In the genomic region with DNA sequence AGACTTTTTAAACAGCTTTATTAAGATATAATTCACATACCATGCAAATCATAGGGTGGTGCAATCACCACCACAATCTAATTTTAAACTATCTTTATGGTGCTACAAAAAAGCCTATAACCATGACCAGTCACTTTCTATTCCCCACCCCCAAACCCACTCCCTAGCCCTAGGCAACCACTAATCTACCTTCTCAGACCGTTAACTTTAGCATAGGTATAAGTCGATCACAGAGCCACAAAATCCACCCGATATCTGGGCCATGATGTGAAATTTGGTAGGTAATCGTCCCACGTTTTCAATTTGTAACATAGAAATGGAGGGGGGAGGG, we compare ENCODE assay signal across 8 cellular contexts. TPM values are rescaled to one million over a fixed set of nuclear protein-coding genes. Genes with fewer than 3 reads are reported as not detected.
A peak's percentile ranks its signal among the peaks of the same experiment; 100 is the strongest.
DNase-seq lines count a peak whose midpoint lies in the region; ATAC-seq and TF ChIP-seq lines count a peak whose summit lies in the region.

No MANE protein-coding gene starts in this region.

- H3K27me3 Mint-ChIP-seq in activated T-helper 2 cell treated with anti-CD3 and anti-CD28 coated beads, Interferon-gamma antibody, Interleukin-2, Interleukin-4, amounts not matched to agents 10 μg/mL and 5 μg/mL and 100 μg/mL, durations not matched to agents 14 hours and 24 hours and 36 hours (ENCODE audit: low read depth), result no peaks in the 10 kb centered on the region

- peak overlapping the region; percentile 97 for H3K4me3 Mint-ChIP-seq in activated T-helper 2 cell treated with anti-CD3 and anti-CD28 coated beads, Interferon-gamma antibody, Interleukin-2, Interleukin-4, amounts not matched to agents 10 μg/mL and 5 μg/mL and 100 μg/mL, durations not matched to agents 14 hours and 24 hours and 36 hours (ENCODE audit: low read depth)

- peaks cover 56% of the 10 kb centered on the region for H3K36me3 Mint-ChIP-seq in activated T-helper 2 cell treated with anti-CD3 and anti-CD28 coated beads, Interferon-gamma antibody, Interleukin-2, Interleukin-4, amounts not matched to agents 10 μg/mL and 5 μg/mL and 100 μg/mL, durations not matched to agents 14 hours and 24 hours and 36 hours (ENCODE audit: low read depth)

- 2% methylated on average over 5 of the region's 5 CpGs for WGBS in suprapubic skin

- no peaks in the 10 kb centered on the region for H3K9me3 ChIP-seq in suprapubic skin

- intact Hi-C loops in activated T-helper 2 cell treated with anti-CD3 and anti-CD28 coated beads, Interferon-gamma antibody, Interleukin-2, Interleukin-4, amounts not matched to agents 10 μg/mL and 5 μg/mL and 100 μg/mL, durations not matched to agents 14 hours and 24 hours and 36 hours (cut with micrococcal nuclease), result loop anchor here (5.0 kb wide), 1 partner anchor 97 kb away; a partner anchor contains a TSS

- TF ChIP-seq POLR2A in suprapubic skin (IDR thresholded peaks at IDR 0.05), result no peak

- peaks cover 21% of the 10 kb centered on the region for H3K4me1 ChIP-seq in suprapubic skin

- peak overlapping the region; percentile 95 for H3K27ac ChIP-seq in suprapubic skin

- H3K27me3 ChIP-seq in suprapubic skin, result no peaks in the 10 kb centered on the region

- TF ChIP-seq CTCF in suprapubic skin (IDR thresholded peaks at IDR 0.05), result no peak

- peaks cover 26% of the 10 kb centered on the region for H3K4me1 Mint-ChIP-seq in activated T-helper 2 cell treated with anti-CD3 and anti-CD28 coated beads, Interferon-gamma antibody, Interleukin-2, Interleukin-4, amounts not matched to agents 10 μg/mL and 5 μg/mL and 100 μg/mL, durations not matched to agents 14 hours and 24 hours and 36 hours (ENCODE audit: low read depth)

- no peak for DNase-seq in activated T-helper 2 cell treated with anti-CD3 and anti-CD28 coated beads, Interferon-gamma antibody, Interleukin-2, Interleukin-4, amounts not matched to agents 10 μg/mL and 5 μg/mL and 100 μg/mL, durations not matched to agents 14 hours and 24 hours and 36 hours (ENCODE audit: low spot score)
- DNase-seq in iris pigment epithelial cell (ENCODE audit: low read depth), result peak; percentile 16
- no peak for DNase-seq in suprapubic skin (ENCODE audit: low spot score in 2 of 2)
- DNase-seq in NCI-H774 (lab: John Stamatoyannopoulos, UW), result no peak
- no peak for DNase-seq in midbrain (lab: John Stamatoyannopoulos, UW)
- DNase-seq in NCI-H748 treated with DMSO at 0.1 percent for 48 hours (lab: John Stamatoyannopoulos, UW), result no peak

- ATAC-seq in GM19025 (IDR thresholded peaks at IDR 0.05; ENCODE audit: low read depth, unreplicated experiment) (peak; percentile 5), HG03103 (IDR thresholded peaks at IDR 0.05; ENCODE audit: low read depth, unreplicated experiment) (peak; percentile 8)

- H3K9me3 Mint-ChIP-seq in activated T-helper 2 cell treated with anti-CD3 and anti-CD28 coated beads, Interferon-gamma antibody, Interleukin-2, Interleukin-4, amounts not matched to agents 10 μg/mL and 5 μg/mL and 100 μg/mL, durations not matched to agents 14 hours and 24 hours and 36 hours, result no peaks in the 10 kb centered on the region

- peak overlapping the region; percentile 98 for H3K27ac Mint-ChIP-seq in activated T-helper 2 cell treated with anti-CD3 and anti-CD28 coated beads, Interferon-gamma antibody, Interleukin-2, Interleukin-4, amounts not matched to agents 10 μg/mL and 5 μg/mL and 100 μg/mL, durations not matched to agents 14 hours and 24 hours and 36 hours

- no peak for TF ChIP-seq EP300 in suprapubic skin (IDR thresholded peaks at IDR 0.05)

- H3K4me3 ChIP-seq in suprapubic skin, result peak overlapping the region; percentile 92

- H3K36me3 ChIP-seq in suprapubic skin, result peaks cover 32% of the 10 kb centered on the region

RNA-seq across cellular contexts. Expression of a gene that starts 0.5 kb away (rescaled TPM):
- 70.6 and 71.4 TPM in 2 replicates for total RNA-seq in activated T-helper 2 cell treated with anti-CD3 and anti-CD28 coated beads, Interferon-gamma antibody, Interleukin-2, Interleukin-4, amounts not matched to agents 10 μg/mL and 5 μg/mL and 100 μg/mL, durations not matched to agents 14 hours and 24 hours and 36 hours
- total RNA-seq in suprapubic skin, result 10 to 100 TPM; 23.4 to 38.2 (median 30.2) TPM

RNA-seq across cellular contexts. Expression of a gene that starts 44.9 kb away (rescaled TPM):
- total RNA-seq in activated T-helper 2 cell treated with anti-CD3 and anti-CD28 coated beads, Interferon-gamma antibody, Interleukin-2, Interleukin-4, amounts not matched to agents 10 μg/mL and 5 μg/mL and 100 μg/mL, durations not matched to agents 14 hours and 24 hours and 36 hours, result 0.43 and 0.69 TPM in 2 replicates
- not detected for total RNA-seq in suprapubic skin
